15 cellular contexts compared by ENCODE assay signal in the genomic region with DNA sequence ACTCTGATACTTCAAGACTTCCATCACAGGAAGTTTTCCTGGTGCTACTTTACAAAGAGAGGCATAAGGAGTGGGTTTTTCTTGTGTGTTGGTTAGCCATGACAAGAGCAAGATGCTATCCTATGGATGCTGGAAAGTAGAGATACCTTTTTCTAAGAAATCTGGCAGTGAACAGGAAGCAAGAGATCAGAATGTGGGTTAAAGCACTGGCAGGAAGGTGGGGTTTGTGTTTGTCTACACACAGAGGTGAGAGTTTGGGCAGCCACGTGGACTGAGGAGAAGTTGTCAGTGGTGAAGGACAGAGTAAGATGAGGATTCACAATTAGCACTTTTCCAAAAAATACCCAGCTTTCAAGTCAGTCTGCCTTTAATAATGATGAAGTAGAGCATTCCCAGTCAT.
"Had no signal": no experiment of that assay in that cellular context is flagged by ENCODE, and none has a peak within 500 bp of the region (broad histone marks: within the 10 kb centered on the region; RNA-seq: fewer than 3 reads in every experiment).

No MANE protein-coding gene starts in this region.

- H3K4me3 ChIP-seq: mucosa of descending colon, transverse colon had no signal

- H3K9ac ChIP-seq: SK-N-SH had no signal

- H3K27me3 Mint-ChIP-seq: activated T-helper 17 cell treated with anti-CD3 and anti-CD28 coated beads, Interleukin-2, amount 50 U/mL, for 72 hours had no signal

- H3K9me2 ChIP-seq: SK-N-SH had no signal

- H3K36me3 Mint-ChIP-seq: natural killer cell had no signal

- H3K4me3 Mint-ChIP-seq: activated T-helper 17 cell treated with anti-CD3 and anti-CD28 coated beads, Interleukin-2, amount 50 U/mL, for 72 hours; natural killer cell had no signal

- H3K36me3 ChIP-seq: transverse colon had no signal

- H3K9me3 Mint-ChIP-seq: activated T-helper 17 cell treated with anti-CD3 and anti-CD28 coated beads, Interleukin-2, amount 50 U/mL, for 72 hours; natural killer cell had no signal

- DNase-seq: activated CD4-positive, alpha-beta T cell treated with anti-CD3 and anti-CD28 coated beads, Interleukin-2, amount 50 U/mL, for 48 hours; activated CD4-positive, CD25-positive, alpha-beta regulatory T cell; activated naive CD4-positive, alpha-beta T cell treated with anti-CD3 and anti-CD28 coated beads, Interleukin-2, amount 50 U/mL, for 16 hours; amniotic stem cell; foreskin melanocyte; head of caudate nucleus; left colon; mucosa of descending colon; natural killer cell; posterior cingulate gyrus; right cardiac atrium; SK-N-SH; small intestine; transverse colon had no signal

- H3K9me3 ChIP-seq: mucosa of descending colon, SK-N-SH, transverse colon had no signal

- H3K4me2 ChIP-seq: SK-N-SH had no signal

- H3K27ac Mint-ChIP-seq: activated T-helper 17 cell treated with anti-CD3 and anti-CD28 coated beads, Interleukin-2, amount 50 U/mL, for 72 hours; natural killer cell had no signal

- ATAC-seq: activated T-helper 17 cell treated with anti-CD3 and anti-CD28 coated beads, Interleukin-2, amount 50 U/mL, for 72 hours; right cardiac atrium had no signal

- H3K27me3 ChIP-seq: transverse colon had no signal
